Comparison of ENCODE assay signal across 8 cellular contexts in genomic region chr4:2041234-2042130, GRCh38. TPM values are rescaled to one million over a fixed set of nuclear protein-coding genes. Genes with fewer than 3 reads are reported as not detected.
DNase-seq lines count a peak whose midpoint lies in the region; ATAC-seq and TF ChIP-seq lines count a peak whose summit lies in the region.

No MANE protein-coding gene starts in this region.

- 0 out of 2 replicates have a peak overlapping the region, but pooled peaks have one; percentile 17 for H2AFZ ChIP-seq in OCI-LY7 (ENCODE audit: low read length)

- no peaks in the 10 kb centered on the region for H3K9me2 ChIP-seq in OCI-LY7 (ENCODE audit: insufficient read depth, low read length)

- peaks cover 6% of the 10 kb centered on the region for H3K4me1 ChIP-seq in A673 (ENCODE audit: insufficient read depth, low read length, poor library complexity, severe bottlenecking)
- peaks cover 8% of the 10 kb centered on the region for H3K4me1 ChIP-seq in OCI-LY7 (ENCODE audit: insufficient read depth, low read length, poor library complexity, severe bottlenecking)
- peaks cover 13 to 30% (median 27%) of the 10 kb centered on the region in 4 donors for H3K4me1 ChIP-seq in esophagus muscularis mucosa
- H3K4me1 ChIP-seq in mucosa of stomach (ENCODE audit: control insufficient read depth, insufficient read depth, low read length) = peaks cover 7% of the 10 kb centered on the region

- ATAC-seq in GM18519 (IDR thresholded peaks at IDR 0.05; ENCODE audit: low FRiP score, unreplicated experiment) (peak; percentile 48), HG03442 (IDR thresholded peaks at IDR 0.05; ENCODE audit: unreplicated experiment) (peak; percentile 60)

- no peak for TF ChIP-seq POLR2A in esophagus muscularis mucosa (IDR thresholded peaks at IDR 0.05; ENCODE audit: low read depth)

- H3K36me3 ChIP-seq in A673 (ENCODE audit: insufficient read depth, low read length, poor library complexity, severe bottlenecking) (no peaks in the 10 kb centered on the region), OCI-LY7 (ENCODE audit: insufficient read depth, low read length) (no peaks in the 10 kb centered on the region), esophagus muscularis mucosa (no peaks in the 10 kb centered on the region), mucosa of stomach (ENCODE audit: control insufficient read depth, insufficient read depth, low read length) (no peaks in the 10 kb centered on the region)

- H4K20me1 ChIP-seq in OCI-LY7 (ENCODE audit: insufficient read depth, low read length) = no peaks in the 10 kb centered on the region

- peak overlapping the region; percentile 60 for H3K4me3 ChIP-seq in A673 (ENCODE audit: low read depth, low read length, poor library complexity, severe bottlenecking)
- H3K4me3 ChIP-seq in OCI-LY7 (ENCODE audit: low read depth, low read length, poor library complexity, severe bottlenecking) = peak overlapping the region; percentile 63
- H3K4me3 ChIP-seq in esophagus muscularis mucosa = peak overlapping the region; percentile 65 to 77 (median 70)
- peak overlapping the region; percentile 46 for H3K4me3 ChIP-seq in mucosa of stomach (ENCODE audit: low read length)

- TF ChIP-seq CTCF in A673 (conservative IDR thresholded peaks at IDR 0.05; ENCODE audit: low read depth, low read length) (no peak), OCI-LY7 (conservative IDR thresholded peaks at IDR 0.05; ENCODE audit: low read length) (no peak), esophagus muscularis mucosa (IDR thresholded peaks at IDR 0.05) (no peak)

- H3K27ac ChIP-seq in A673 (ENCODE audit: low read depth, low read length, poor library complexity, severe bottlenecking) = no peak overlapping the region
- H3K27ac ChIP-seq in OCI-LY7 (ENCODE audit: low read depth, low read length, poor library complexity, severe bottlenecking) = no peak overlapping the region
- no peak overlapping the region for H3K27ac ChIP-seq in esophagus muscularis mucosa (replicated peaks in 1 of 4)

- CTCF ChIA-PET in A673 (lab: Charles Lee) (interaction anchor here (0.6 kb wide), 1 partner anchor 695 kb away, joined by 3 read pairs; the partner anchor contains the start of gene UVSSA), OCI-LY7 (lab: Charles Lee; ENCODE audit: unreplicated experiment) (no interaction called here)

- peaks cover 35% of the 10 kb centered on the region for H3K27me3 ChIP-seq in A673 (replicated peaks; ENCODE audit: insufficient read depth, low read depth, low read length, poor library complexity)
- H3K27me3 ChIP-seq in esophagus muscularis mucosa = peaks cover 4 to 81% (median 27%) of the 10 kb centered on the region in 4 donors
- peaks cover 33% of the 10 kb centered on the region for H3K27me3 ChIP-seq in mucosa of stomach (ENCODE audit: control insufficient read depth, insufficient read depth, low read length)

- WGBS in esophagus muscularis mucosa = 4% methylated on average over 20 of the region's 94 CpGs

- DNase-seq in A673 (ENCODE audit: low spot score) (peak; percentile 89), OCI-LY7 (ENCODE audit: low spot score) (peak; percentile 80), activated T-cell treated with anti-CD3 and anti-CD28 coated beads for 48 hours (ENCODE audit: low read depth) (peak; percentile 88), esophagus muscularis mucosa (ENCODE audit: extremely low spot score) (no peak)
- DNase-seq in stimulated activated CD8-positive, alpha-beta memory T cell treated with anti-CD3 and anti-CD28 coated beads, Interleukin-4, amount 100 ng/mL, for 24 hours (ENCODE audit: low read depth) = peak; percentile 82

- POLR2A ChIA-PET in A673 (lab: Charles Lee; ENCODE audit: low non-redundant PET) = no interaction called here
- POLR2A ChIA-PET in OCI-LY7 (lab: Charles Lee) = interaction anchor here (0.5 kb wide), 1 partner anchor 548 kb away, joined by 3 read pairs; no protein-coding TSS in a partner anchor

- intact Hi-C loops in A673 (cut with micrococcal nuclease; ENCODE audit: unreplicated experiment) (no loop called here), OCI-LY7 (cut with micrococcal nuclease; ENCODE audit: unreplicated experiment) (no loop called here), esophagus muscularis mucosa (cut with DNase I) (no loop called here)

- peak overlapping the region; percentile 55 for H3K4me2 ChIP-seq in OCI-LY7 (ENCODE audit: low read length)

- peak overlapping the region; percentile 34 for H3K9ac ChIP-seq in mucosa of stomach (ENCODE audit: low read length)

- no TSS peak for BruUV-seq in A673 (replicated peaks; lab: Mats Ljungman, UMichigan)
- no TSS peak for BruUV-seq in OCI-LY7 (replicated peaks; lab: Mats Ljungman, UMichigan)

- H3K79me2 ChIP-seq in OCI-LY7 (ENCODE audit: insufficient read depth, low read depth, low read length) = no peaks in the 10 kb centered on the region

- H3K9me3 ChIP-seq in A673 (ENCODE audit: low read depth, low read length, poor library complexity, severe bottlenecking) = no peaks in the 10 kb centered on the region
- H3K9me3 ChIP-seq in OCI-LY7 (ENCODE audit: low read length) = no peaks in the 10 kb centered on the region
- no peaks in the 10 kb centered on the region for H3K9me3 ChIP-seq in esophagus muscularis mucosa
- H3K9me3 ChIP-seq in mucosa of stomach (ENCODE audit: control insufficient read depth, low read length) = no peaks in the 10 kb centered on the region

- no peak for TF ChIP-seq EP300 in esophagus muscularis mucosa (IDR thresholded peaks at IDR 0.05)

RNA-seq across cellular contexts. Expression of gene NAT8L, which starts 17.6 kb away (rescaled TPM):
- total RNA-seq in A673 (2021) (2.5 and 3.4 TPM in 2 replicates), OCI-LY7 (2022) (not detected in 2 replicates), esophagus muscularis mucosa (under 1 TPM; under 0.01 to 0.45 (median 0.20) TPM)
- total RNA-seq in OCI-LY7 (2014; rRNA removed; shearing (Covaris generic)) = 0.03 TPM in 1 of 2 replicates, not detected in the other

RNA-seq across cellular contexts. Expression of gene NELFA, which starts 32.7 kb away (rescaled TPM):
- total RNA-seq in A673 (2021) = 58.3 and 59.3 TPM in 2 replicates
- total RNA-seq in OCI-LY7 (2014; rRNA removed; shearing (Covaris generic)) = 43.5 and 45.5 TPM in 2 replicates
- total RNA-seq in OCI-LY7 (2022) = 45.7 and 53.4 TPM in 2 replicates
- 10 to 100 TPM; 15.4 to 23.7 (median 18.7) TPM for total RNA-seq in esophagus muscularis mucosa
